In genomic region chr1:156795374-156795733, GRCh38 we compare ENCODE assay signal across 22 cellular contexts. TPM values are rescaled to one million over a fixed set of nuclear protein-coding genes. Genes with fewer than 3 reads are reported as not detected.
DNase-seq lines count a peak whose midpoint lies in the region; ATAC-seq, FAIRE-seq and TF ChIP-seq lines count a peak whose summit lies in the region.
"Had no signal": no experiment of that assay in that cellular context is flagged by ENCODE, and none has a peak within 500 bp of the region (broad histone marks: within the 10 kb centered on the region; RNA-seq: fewer than 3 reads in every experiment).

No MANE protein-coding gene starts in this region.

- H2AFZ ChIP-seq in HepG2 (ENCODE audit: low read length) = no peak overlapping the region
- H2AFZ ChIP-seq: GM23338 had no signal

- TF ChIP-seq POLR2A in HepG2 (IDR thresholded peaks at IDR 0.05; ENCODE audit: insufficient read depth in 1 of 2, low read depth in 2 of 2, low read length in 2 of 2) (no peak), right lobe of liver (IDR thresholded peaks at IDR 0.05) (no peak)

- H4K20me1 ChIP-seq in HepG2 (ENCODE audit: insufficient read depth, low read length) = no peaks in the 10 kb centered on the region

- TF ChIP-seq CTCF in HepG2 (CRISPR knock-in tag; IDR thresholded peaks at IDR 0.05) (no peak), right lobe of liver (IDR thresholded peaks at IDR 0.05) (no peak), foreskin fibroblast (IDR thresholded peaks at IDR 0.05; ENCODE audit: low read depth, low read length) (no peak)

- 91% methylated on average over 5 of the region's 5 CpGs for WGBS in HepG2 (ENCODE audit: low lambda C conversion rate)
- WGBS in right lobe of liver (ENCODE audit: insufficient coverage, low coverage, low lambda C conversion rate, missing lambda C conversion rate) = 71% methylated on average over 1 of the region's 5 CpGs

- H3K27me3 ChIP-seq in HepG2 (ENCODE audit: control insufficient read depth in 1 of 2, insufficient read depth in 2 of 2, low read length in 2 of 2) (no peaks in the 10 kb centered on the region), right lobe of liver (no peaks in the 10 kb centered on the region)
- H3K27me3 ChIP-seq: BLaER1, MG63, Peyer's patch had no signal

- ATAC-seq in HepG2 (no peak), right lobe of liver (no peak), GM18907 (IDR thresholded peaks at IDR 0.05; ENCODE audit: unreplicated experiment) (no peak)
- ATAC-seq: GM23338, K562 had no signal

- H3K9ac ChIP-seq in HepG2 (ENCODE audit: insufficient read depth, low read depth, low read length) = no peak overlapping the region
- H3K9ac ChIP-seq: BLaER1 had no signal

- no peak overlapping the region for H3K4me3 ChIP-seq in HepG2 (replicated peaks in 1 of 3; ENCODE audit: insufficient read depth in 1 of 3, low read depth in 2 of 3, low read length in 3 of 3)
- H3K4me3 ChIP-seq in right lobe of liver = no peak overlapping the region
- no peak overlapping the region for H3K4me3 ChIP-seq in foreskin fibroblast (ENCODE audit: low read depth in 1 of 2, low read length in 2 of 2)
- H3K4me3 ChIP-seq: BLaER1, GM23338, K562, MG63, Peyer's patch had no signal

- H3K79me2 ChIP-seq in HepG2 (ENCODE audit: insufficient read depth, low read length) = no peaks in the 10 kb centered on the region

- TF ChIP-seq EP300 in HepG2 (IDR thresholded peaks at IDR 0.05; ENCODE audit: low read depth in 2 of 2, low read length in 2 of 2) = no peak
- no peak for TF ChIP-seq EP300 in HepG2 (CRISPR knock-in tag; IDR thresholded peaks at IDR 0.05; ENCODE audit: borderline replicate concordance)

- in situ Hi-C loops in HepG2 (cut with HindIII; ENCODE audit: extremely low pct_ligation_motif_present, low pct_unique_long_range_greater_than_20kb) = loop anchor here (5.0 kb wide), 1 partner anchor 67 kb away; the partner anchor contains the start of gene NTRK1

- H3K27ac ChIP-seq in HepG2 (ENCODE audit: extremely low read length, insufficient read depth, low read length) (peak overlapping the region; percentile 64), right lobe of liver (peak overlapping the region in 1 of 3 donors; percentile 64), caudate nucleus (ENCODE audit: low read depth, low read length) (peak overlapping the region; percentile 89), temporal lobe (ENCODE audit: low read depth, low read length) (peak overlapping the region; percentile 95)
- H3K27ac ChIP-seq: BLaER1, Peyer's patch had no signal

- intact Hi-C loops in HepG2 (cut with micrococcal nuclease; ENCODE audit: unreplicated experiment) = loop anchor here (10.0 kb wide), 1 partner anchor 69 kb away; the partner anchor contains the start of gene NTRK1
- intact Hi-C loops in right lobe of liver (cut with DNase I) = no loop called here

- peaks cover 39% of the 10 kb centered on the region for H3K4me1 ChIP-seq in HepG2 (ENCODE audit: insufficient read depth, low read length)
- peaks cover 0 to 31% (median 0%) of the 10 kb centered on the region in 4 donors for H3K4me1 ChIP-seq in right lobe of liver
- H3K4me1 ChIP-seq: BLaER1, Peyer's patch had no signal

- DNase-seq in HepG2 (ENCODE audit: low spot score) = no peak
- no peak for DNase-seq in right lobe of liver
- DNase-seq in caudate nucleus (lab: John Stamatoyannopoulos, UW) = no peak
- peak; percentile 51 for DNase-seq in mesenteric fat pad (ENCODE audit: low spot score)
- no peak for DNase-seq in central memory CD4-positive, alpha-beta T cell
- no peak for DNase-seq in foreskin fibroblast
- DNase-seq: CD4-positive, alpha-beta T cell; COR-L47; DMS53; H9; MG63; NCI-H1694; NCI-H2029 treated with DMSO at 0.1 percent for 48 hours; NCI-H69; SHP77 treated with DMSO at 0.1 percent for 48 hours had no signal

- no peak for TF ChIP-seq RAD21 in HepG2 (CRISPR knock-in tag; IDR thresholded peaks at IDR 0.05)

- no peaks in the 10 kb centered on the region for H3K9me3 ChIP-seq in HepG2 (ENCODE audit: low read length)
- H3K9me3 ChIP-seq in right lobe of liver = no peaks in the 10 kb centered on the region
- H3K9me3 ChIP-seq: BLaER1, MG63, Peyer's patch had no signal

- POLR2A ChIA-PET in HepG2 (lab: Yijun Ruan, JAX) = interaction anchor here (0.9 to 1.6 kb wide), 4 partner anchors 24 to 134 kb away, joined by 3 to 7 read pairs (median 4); partner anchors contain the start of gene PRCC

- CTCF ChIA-PET in HepG2 (lab: Yijun Ruan, JAX; ENCODE audit: low intra/inter-chr PET ratio, low total read pairs) = interaction anchor here (1.9 kb wide), 1 partner anchor 69 kb away, joined by 6 read pairs; no protein-coding TSS in a partner anchor

- FAIRE-seq in HepG2 (lab: Jason Lieb, UNC) = no peak
- FAIRE-seq: A204.1, K562 had no signal

- H3K4me2 ChIP-seq in HepG2 (ENCODE audit: low read depth, low read length) = peak overlapping the region; percentile 30; the same call in 1 of the 2 replicates
- H3K4me2 ChIP-seq: BLaER1, GM23338 had no signal

- no TSS peak for BruUV-seq in HepG2 (replicated peaks; lab: Mats Ljungman, UMichigan)

- H3K36me3 ChIP-seq in HepG2 (replicated peaks in 1 of 2; ENCODE audit: control insufficient read depth in 1 of 2, insufficient read depth in 2 of 2, low read length in 2 of 2) (peaks cover 35 to 70% of the 10 kb centered on the region in 2 experiments), right lobe of liver (peaks cover 8 to 64% (median 33%) of the 10 kb centered on the region in 4 donors)

RNA-seq across cellular contexts. Expression of gene SH2D2A, which starts 21.3 kb away (rescaled TPM):
- total RNA-seq in HepG2 (2016; rRNA removed; fragmentation: Illumina TruSeq; extraction: Trizol) (0.59 and 0.73 TPM in 2 replicates), right lobe of liver (1 to 10 TPM in 1 of 6 experiments, under 1 TPM in 5; 0.32 to 1.3 (median 0.67) TPM), mesenteric fat pad (4.7 TPM), temporal lobe (0.25 TPM)
- 0.35 and 0.51 TPM in 2 replicates for total RNA-seq in HepG2 (2016; cell fraction: cytosol; rRNA removed; fragmentation: Illumina TruSeq; extraction: Trizol; ENCODE audit: low read depth)
- total RNA-seq in HepG2 (2016; cell fraction: insoluble cytoplasmic fraction; rRNA removed; fragmentation: Illumina TruSeq; extraction: Trizol) = 0.34 and 1.2 TPM in 2 replicates
- total RNA-seq in HepG2 (2016; cell fraction: membrane; rRNA removed; fragmentation: Illumina TruSeq; extraction: Trizol) = 0.52 and 1.0 TPM in 2 replicates
- 0.75 and 0.85 TPM in 2 replicates for total RNA-seq in HepG2 (2016; cell fraction: nucleus; rRNA removed; fragmentation: Illumina TruSeq; extraction: Trizol)
- polyA plus RNA-seq in HepG2 (2011; rRNA removed) = 0.56 and 0.57 TPM in 2 replicates
- polyA plus RNA-seq in HepG2 (2011; cell fraction: cytosol; rRNA removed) = 0.55 and 0.78 TPM in 2 replicates
- 0.16 and 0.47 TPM in 2 replicates for polyA plus RNA-seq in HepG2 (2011; cell fraction: nucleus; rRNA removed)
- polyA plus RNA-seq in HepG2 (2012) = 0.79 and 1.0 TPM in 2 replicates
- 0.62 and 0.67 TPM in 2 replicates for polyA plus RNA-seq in HepG2 (2016; cell fraction: cytosol; fragmentation: Illumina TruSeq; extraction: Trizol; ENCODE audit: low read depth)
- 1.3 and 1.8 TPM in 2 replicates for polyA plus RNA-seq in HepG2 (2016; cell fraction: insoluble cytoplasmic fraction; fragmentation: Illumina TruSeq; extraction: Trizol; ENCODE audit: low read depth)
- polyA plus RNA-seq in HepG2 (2016; cell fraction: membrane; fragmentation: Illumina TruSeq; extraction: Trizol; ENCODE audit: low read depth) = 0.71 and 1.1 TPM in 2 replicates
- polyA plus RNA-seq in HepG2 (2016; cell fraction: nucleus; fragmentation: Illumina TruSeq; extraction: Trizol; ENCODE audit: insufficient read depth, low read depth) = 1.0 and 1.8 TPM in 2 replicates
- polyA minus RNA-seq in HepG2 (2011; rRNA and poly(A)+ RNA removed; ENCODE audit: low replicate concordance) = 0.72 and 1.9 TPM in 2 replicates
- polyA minus RNA-seq in HepG2 (2011; cell fraction: cytosol; rRNA and poly(A)+ RNA removed) = 0.62 TPM in 1 of 2 replicates, not detected in the other
- not detected in 2 replicates for polyA minus RNA-seq in HepG2 (2011; cell fraction: nucleus; rRNA and poly(A)+ RNA removed)

RNA-seq across cellular contexts. Expression of gene PRCC, which starts 28.0 kb away (rescaled TPM):
- total RNA-seq in HepG2 (2016; rRNA removed; fragmentation: Illumina TruSeq; extraction: Trizol) = 24.2 and 26.8 TPM in 2 replicates
- 6.3 and 7.3 TPM in 2 replicates for total RNA-seq in HepG2 (2016; cell fraction: cytosol; rRNA removed; fragmentation: Illumina TruSeq; extraction: Trizol; ENCODE audit: low read depth)
- total RNA-seq in HepG2 (2016; cell fraction: insoluble cytoplasmic fraction; rRNA removed; fragmentation: Illumina TruSeq; extraction: Trizol) = 24.6 and 27.1 TPM in 2 replicates
- total RNA-seq in HepG2 (2016; cell fraction: membrane; rRNA removed; fragmentation: Illumina TruSeq; extraction: Trizol) = 22.6 and 26.4 TPM in 2 replicates
- total RNA-seq in HepG2 (2016; cell fraction: nucleus; rRNA removed; fragmentation: Illumina TruSeq; extraction: Trizol) = 22.4 and 23.7 TPM in 2 replicates
- 40.5 and 46.3 TPM in 2 replicates for polyA plus RNA-seq in HepG2 (2011; rRNA removed)
- 40.1 and 44.6 TPM in 2 replicates for polyA plus RNA-seq in HepG2 (2011; cell fraction: cytosol; rRNA removed)
- 26.1 and 27.1 TPM in 2 replicates for polyA plus RNA-seq in HepG2 (2011; cell fraction: nucleus; rRNA removed)
- 30.8 and 33.7 TPM in 2 replicates for polyA plus RNA-seq in HepG2 (2012)
- 8.0 and 9.1 TPM in 2 replicates for polyA plus RNA-seq in HepG2 (2016; cell fraction: cytosol; fragmentation: Illumina TruSeq; extraction: Trizol; ENCODE audit: low read depth)
- 48.3 and 56.0 TPM in 2 replicates for polyA plus RNA-seq in HepG2 (2016; cell fraction: insoluble cytoplasmic fraction; fragmentation: Illumina TruSeq; extraction: Trizol; ENCODE audit: low read depth)
- polyA plus RNA-seq in HepG2 (2016; cell fraction: membrane; fragmentation: Illumina TruSeq; extraction: Trizol; ENCODE audit: low read depth) = 22.7 and 25.6 TPM in 2 replicates
- polyA plus RNA-seq in HepG2 (2016; cell fraction: nucleus; fragmentation: Illumina TruSeq; extraction: Trizol; ENCODE audit: insufficient read depth, low read depth) = 56.0 and 57.2 TPM in 2 replicates
- 57.9 and 206 TPM in 2 replicates for polyA minus RNA-seq in HepG2 (2011; rRNA and poly(A)+ RNA removed; ENCODE audit: low replicate concordance)
- 24.3 and 33.6 TPM in 2 replicates for polyA minus RNA-seq in HepG2 (2011; cell fraction: cytosol; rRNA and poly(A)+ RNA removed)
- 23.6 and 34.9 TPM in 2 replicates for polyA minus RNA-seq in HepG2 (2011; cell fraction: nucleus; rRNA and poly(A)+ RNA removed)
- 10 to 100 TPM; 17.4 to 23.4 (median 19.7) TPM for total RNA-seq in right lobe of liver
- 64.4 TPM for total RNA-seq in mesenteric fat pad
- total RNA-seq in temporal lobe = 26.3 TPM

RNA-seq across cellular contexts. Expression of gene HDGF, which starts 43.9 kb away (rescaled TPM):
- 183 and 196 TPM in 2 replicates for total RNA-seq in HepG2 (2016; rRNA removed; fragmentation: Illumina TruSeq; extraction: Trizol)
- 98.2 and 98.3 TPM in 2 replicates for total RNA-seq in HepG2 (2016; cell fraction: cytosol; rRNA removed; fragmentation: Illumina TruSeq; extraction: Trizol; ENCODE audit: low read depth)
- 165 and 204 TPM in 2 replicates for total RNA-seq in HepG2 (2016; cell fraction: insoluble cytoplasmic fraction; rRNA removed; fragmentation: Illumina TruSeq; extraction: Trizol)
- total RNA-seq in HepG2 (2016; cell fraction: membrane; rRNA removed; fragmentation: Illumina TruSeq; extraction: Trizol) = 258 and 266 TPM in 2 replicates
- 89.8 and 111 TPM in 2 replicates for total RNA-seq in HepG2 (2016; cell fraction: nucleus; rRNA removed; fragmentation: Illumina TruSeq; extraction: Trizol)
- polyA plus RNA-seq in HepG2 (2011; rRNA removed) = 128 and 156 TPM in 2 replicates
- 115 and 119 TPM in 2 replicates for polyA plus RNA-seq in HepG2 (2011; cell fraction: cytosol; rRNA removed)
- polyA plus RNA-seq in HepG2 (2011; cell fraction: nucleus; rRNA removed) = 57.2 and 81.2 TPM in 2 replicates
- polyA plus RNA-seq in HepG2 (2012) = 124 and 162 TPM in 2 replicates
- 177 and 192 TPM in 2 replicates for polyA plus RNA-seq in HepG2 (2016; cell fraction: cytosol; fragmentation: Illumina TruSeq; extraction: Trizol; ENCODE audit: low read depth)
- polyA plus RNA-seq in HepG2 (2016; cell fraction: insoluble cytoplasmic fraction; fragmentation: Illumina TruSeq; extraction: Trizol; ENCODE audit: low read depth) = 263 and 292 TPM in 2 replicates
- 342 and 343 TPM in 2 replicates for polyA plus RNA-seq in HepG2 (2016; cell fraction: membrane; fragmentation: Illumina TruSeq; extraction: Trizol; ENCODE audit: low read depth)
- polyA plus RNA-seq in HepG2 (2016; cell fraction: nucleus; fragmentation: Illumina TruSeq; extraction: Trizol; ENCODE audit: insufficient read depth, low read depth) = 211 and 230 TPM in 2 replicates
- polyA minus RNA-seq in HepG2 (2011; rRNA and poly(A)+ RNA removed; ENCODE audit: low replicate concordance) = 134 and 389 TPM in 2 replicates
- polyA minus RNA-seq in HepG2 (2011; cell fraction: cytosol; rRNA and poly(A)+ RNA removed) = 64.6 and 71.8 TPM in 2 replicates
- 30.8 and 31.2 TPM in 2 replicates for polyA minus RNA-seq in HepG2 (2011; cell fraction: nucleus; rRNA and poly(A)+ RNA removed)
- 100 to 1,000 TPM; 131 to 192 (median 157) TPM for total RNA-seq in right lobe of liver
- total RNA-seq in mesenteric fat pad = 154 TPM
- 72.0 TPM for total RNA-seq in temporal lobe

RNA-seq across cellular contexts. Expression of gene MRPL24, which starts 54.5 kb away (rescaled TPM):
- 42.9 and 45.7 TPM in 2 replicates for total RNA-seq in HepG2 (2016; rRNA removed; fragmentation: Illumina TruSeq; extraction: Trizol)
- total RNA-seq in HepG2 (2016; cell fraction: cytosol; rRNA removed; fragmentation: Illumina TruSeq; extraction: Trizol; ENCODE audit: low read depth) = 18.3 and 22.1 TPM in 2 replicates
- 43.5 and 49.0 TPM in 2 replicates for total RNA-seq in HepG2 (2016; cell fraction: insoluble cytoplasmic fraction; rRNA removed; fragmentation: Illumina TruSeq; extraction: Trizol)
- 21.2 and 21.3 TPM in 2 replicates for total RNA-seq in HepG2 (2016; cell fraction: membrane; rRNA removed; fragmentation: Illumina TruSeq; extraction: Trizol)
- 13.5 and 22.5 TPM in 2 replicates for total RNA-seq in HepG2 (2016; cell fraction: nucleus; rRNA removed; fragmentation: Illumina TruSeq; extraction: Trizol)
- polyA plus RNA-seq in HepG2 (2011; rRNA removed) = 37.7 and 38.1 TPM in 2 replicates
- polyA plus RNA-seq in HepG2 (2011; cell fraction: cytosol; rRNA removed) = 28.3 and 29.4 TPM in 2 replicates
- polyA plus RNA-seq in HepG2 (2011; cell fraction: nucleus; rRNA removed) = 15.0 and 17.2 TPM in 2 replicates
- polyA plus RNA-seq in HepG2 (2012) = 29.0 TPM in 2 replicates
- polyA plus RNA-seq in HepG2 (2016; cell fraction: cytosol; fragmentation: Illumina TruSeq; extraction: Trizol; ENCODE audit: low read depth) = 21.1 and 21.8 TPM in 2 replicates
- 58.3 and 58.4 TPM in 2 replicates for polyA plus RNA-seq in HepG2 (2016; cell fraction: insoluble cytoplasmic fraction; fragmentation: Illumina TruSeq; extraction: Trizol; ENCODE audit: low read depth)
- polyA plus RNA-seq in HepG2 (2016; cell fraction: membrane; fragmentation: Illumina TruSeq; extraction: Trizol; ENCODE audit: low read depth) = 18.3 and 20.0 TPM in 2 replicates
- 39.4 and 46.6 TPM in 2 replicates for polyA plus RNA-seq in HepG2 (2016; cell fraction: nucleus; fragmentation: Illumina TruSeq; extraction: Trizol; ENCODE audit: insufficient read depth, low read depth)
- 13.2 and 67.4 TPM in 2 replicates for polyA minus RNA-seq in HepG2 (2011; rRNA and poly(A)+ RNA removed; ENCODE audit: low replicate concordance)
- polyA minus RNA-seq in HepG2 (2011; cell fraction: cytosol; rRNA and poly(A)+ RNA removed) = 8.8 and 9.7 TPM in 2 replicates
- polyA minus RNA-seq in HepG2 (2011; cell fraction: nucleus; rRNA and poly(A)+ RNA removed) = 5.7 and 8.6 TPM in 2 replicates
- total RNA-seq in right lobe of liver = 10 to 100 TPM; 47.2 to 83.2 (median 61.4) TPM
- total RNA-seq in mesenteric fat pad = 89.6 TPM
- total RNA-seq in temporal lobe = 11.6 TPM
